ENCODE assay signal across 11 cellular contexts in genomic region chr1:23470282-23471070, GRCh38. TPM values are rescaled to one million over a fixed set of nuclear protein-coding genes. Genes with fewer than 3 reads are reported as not detected.
DNase-seq lines count a peak whose midpoint lies in the region; ATAC-seq, FAIRE-seq and TF ChIP-seq lines count a peak whose summit lies in the region.
"Had no signal": no experiment of that assay in that cellular context is flagged by ENCODE, and none has a peak within 500 bp of the region (broad histone marks: within the 10 kb centered on the region; RNA-seq: fewer than 3 reads in every experiment).

No MANE protein-coding gene starts in this region.

- TF ChIP-seq RAD21 in K562 (CRISPR knock-in tag; conservative IDR thresholded peaks at IDR 0.05 in 1 of 2, IDR thresholded peaks at IDR 0.05 in 1 of 2), result no peak

- TF ChIP-seq CTCF in AG10803 (conservative IDR thresholded peaks at IDR 0.05; ENCODE audit: low read length) (no peak), K562 (IDR thresholded peaks at IDR 0.05 in 2 of 3, conservative IDR thresholded peaks at IDR 0.05 in 1 of 3; ENCODE audit: insufficient read depth in 2 of 3, low read depth in 1 of 3, low read length in 3 of 3) (no peak), heart right ventricle (IDR thresholded peaks at IDR 0.05) (no peak), psoas muscle (IDR thresholded peaks at IDR 0.05) (no peak)

- no TSS peak for BruUV-seq in K562 (replicated peaks; lab: Mats Ljungman, UMichigan)

- H4K20me1 ChIP-seq in K562 (replicated peaks; ENCODE audit: control insufficient read depth, insufficient read depth, low read length) (0 out of 2 replicates have a peak, but pooled peaks cover 8% of the 10 kb centered on the region), Karpas-422 (ENCODE audit: insufficient read depth, low read depth, low read length) (no peaks in the 10 kb centered on the region)

- no peaks in the 10 kb centered on the region for H3K9me1 ChIP-seq in K562 (ENCODE audit: control insufficient read depth, insufficient read depth, low read length)

- no peak for TF ChIP-seq POLR2A in K562 (conservative IDR thresholded peaks at IDR 0.05)

- intact Hi-C loops in K562 (cut with micrococcal nuclease) (no loop called here), heart right ventricle (cut with DNase I) (no loop called here), psoas muscle (cut with DNase I) (loop anchor here in 1 of 2 donors (5.0 kb wide), 1 partner anchor 33 kb away; no protein-coding TSS in a partner anchor)

- H2AFZ ChIP-seq in K562 (ENCODE audit: low read depth, low read length), result no peak overlapping the region
- no peak overlapping the region for H2AFZ ChIP-seq in Karpas-422 (ENCODE audit: low read length)
- H2AFZ ChIP-seq: PC-9 had no signal

- in situ Hi-C loops in K562 (cut with MboI), result no loop called here

- H3K4me1 ChIP-seq in K562 (replicated peaks in 1 of 2; ENCODE audit: control insufficient read depth in 2 of 2, insufficient read depth in 2 of 2, low read length in 2 of 2), result peaks cover 5 to 18% of the 10 kb centered on the region in 2 experiments; a peak in 4 of 5 replicates
- peaks cover 15 to 65% (median 46%) of the 10 kb centered on the region in 9 donors for H3K4me1 ChIP-seq in heart right ventricle
- H3K4me1 ChIP-seq in psoas muscle, result peaks cover 48% of the 10 kb centered on the region
- no peaks in the 10 kb centered on the region for H3K4me1 ChIP-seq in Karpas-422 (ENCODE audit: low read length)

- H3K27me3 ChIP-seq in K562 (ENCODE audit: control insufficient read depth in 2 of 2, insufficient read depth in 2 of 2, low read length in 2 of 2) (no peaks in the 10 kb centered on the region), heart right ventricle (no peaks in the 10 kb centered on the region), psoas muscle (ENCODE audit: insufficient read depth in 3 of 3, low read length in 2 of 3) (no peaks in the 10 kb centered on the region), Karpas-422 (ENCODE audit: low read length) (no peaks in the 10 kb centered on the region)

- H3K4me2 ChIP-seq in K562 (ENCODE audit: insufficient read depth, low read length), result no peak overlapping the region
- no peak overlapping the region for H3K4me2 ChIP-seq in Karpas-422 (ENCODE audit: low read depth, low read length, poor library complexity, severe bottlenecking)
- H3K4me2 ChIP-seq: PC-9 had no signal

- H3K9ac ChIP-seq in K562 (ENCODE audit: insufficient read depth in 1 of 2, low read depth in 2 of 2, low read length in 2 of 2) (peak overlapping the region in 1 of 2 experiments; percentile 73; a peak in 2 of 4 replicates), Karpas-422 (ENCODE audit: low read length) (no peak overlapping the region)

- POLR2A ChIA-PET in K562 (lab: Yijun Ruan, JAX), result interaction anchor here (0.5 kb wide), 1 partner anchor 1495 kb away, joined by 3 read pairs; no protein-coding TSS in a partner anchor

- TF ChIP-seq EP300 in K562 (IDR thresholded peaks at IDR 0.05; ENCODE audit: low read length), result no peak

- no peaks in the 10 kb centered on the region for H3K9me2 ChIP-seq in Karpas-422 (replicated peaks; ENCODE audit: insufficient read depth, low read length)

- H3K36me3 ChIP-seq in K562 (ENCODE audit: control insufficient read depth, insufficient read depth, low read length), result no peaks in the 10 kb centered on the region
- H3K36me3 ChIP-seq in heart right ventricle, result no peaks in the 10 kb centered on the region
- H3K36me3 ChIP-seq in psoas muscle (ENCODE audit: insufficient read depth in 1 of 2, low read depth in 1 of 2), result no peaks in the 10 kb centered on the region
- H3K36me3 ChIP-seq in Karpas-422 (ENCODE audit: insufficient read depth, low read length), result no peaks in the 10 kb centered on the region

- H3K4me3 ChIP-seq in AG10803 (ENCODE audit: low read length) (no peak overlapping the region), K562 (no peak overlapping the region), heart right ventricle (no peak overlapping the region), psoas muscle (no peak overlapping the region), Karpas-422 (ENCODE audit: low read length) (no peak overlapping the region)
- H3K4me3 ChIP-seq: PC-9 had no signal

- no peaks in the 10 kb centered on the region for H3K79me2 ChIP-seq in K562 (ENCODE audit: control insufficient read depth, insufficient read depth, low read length)
- H3K79me2 ChIP-seq in Karpas-422 (ENCODE audit: low read length), result no peaks in the 10 kb centered on the region

- H3K27ac ChIP-seq in K562 (ENCODE audit: extremely low read depth, low read depth, low read length), result no peak overlapping the region
- H3K27ac ChIP-seq in heart right ventricle, result peak overlapping the region; percentile 33 to 89 (median 77)
- H3K27ac ChIP-seq in psoas muscle, result peak overlapping the region; percentile 53
- no peak overlapping the region for H3K27ac ChIP-seq in Karpas-422 (ENCODE audit: low read length)
- H3K27ac ChIP-seq: PC-9 had no signal

- H3K9me3 ChIP-seq in K562 (replicated peaks; ENCODE audit: control insufficient read depth, insufficient read depth, low read depth, low read length), result no peaks in the 10 kb centered on the region
- no peaks in the 10 kb centered on the region for H3K9me3 ChIP-seq in heart right ventricle
- H3K9me3 ChIP-seq in psoas muscle, result no peaks in the 10 kb centered on the region
- no peaks in the 10 kb centered on the region for H3K9me3 ChIP-seq in Karpas-422 (ENCODE audit: low read length)

- CTCF ChIA-PET in K562 (lab: Yijun Ruan, JAX; ENCODE audit: low intra/inter-chr PET ratio), result no interaction called here

- WGBS in K562 (ENCODE audit: insufficient coverage, low coverage, missing lambda C conversion rate), result 67% methylated on average over 11 of the region's 12 CpGs
- 30 to 34% methylated on average over 12 of the region's 12 CpGs for WGBS in heart right ventricle, 2 donors
- 33 to 49% (median 35%) methylated on average over 11 to 12 of the region's 12 CpGs for WGBS in psoas muscle, 3 donors

- DNase-seq in AG10803 (ENCODE audit: low read depth) (peak; percentile 71), K562 (ENCODE audit: extremely low read depth in 1 of 4, low spot score in 3 of 4) (no peak), heart right ventricle (peak; percentile 44 to 71), psoas muscle (peak; percentile 80 to 82), NAMALWA (ENCODE audit: low spot score) (no peak), NCI-H524 (lab: John Stamatoyannopoulos, UW) (no peak), Karpas-422 (no peak), amniotic stem cell (lab: John Stamatoyannopoulos, UW) (no peak)
- DNase-seq: activated CD8-positive, alpha-beta memory T cell treated with anti-CD3 and anti-CD28 coated beads, Interleukin-2, amount 50 U/mL, for 4 hours; NCI-H2081 had no signal

- no peak for FAIRE-seq in K562 (lab: Jason Lieb, UNC)

- ATAC-seq in K562 (peak; percentile 31), heart right ventricle (peak; percentile 48 to 75 (median 68)), psoas muscle (peak; percentile 10 to 38 (median 24))

RNA-seq across cellular contexts. Expression of gene ASAP3, which starts 13.5 kb away (rescaled TPM):
- total RNA-seq in K562 (2011; cell fraction: chromatin; rRNA removed; ENCODE audit: low replicate concordance), result 34.4 and 65.3 TPM in 2 replicates
- total RNA-seq in K562 (2011; cell fraction: nucleolus; rRNA removed), result 32.2 and 34.5 TPM in 2 replicates
- total RNA-seq in K562 (2011; cell fraction: nucleoplasm; rRNA removed), result 33.9 and 40.0 TPM in 2 replicates
- total RNA-seq in K562 (2014; rRNA removed) (19.0 and 23.0 TPM in 2 replicates), K562 (2014; rRNA removed; fragmentation: Illumina TruSeq; extraction: Trizol) (14.3 and 14.8 TPM in 2 replicates), K562 (2015; rRNA removed; fragmentation: Illumina TruSeq; extraction: Trizol) (15.7 and 17.4 TPM in 2 replicates), K562 (2021) (27.6 and 31.2 TPM in 2 replicates), heart right ventricle (10 to 100 TPM; 15.5 to 58.4 (median 30.4) TPM), psoas muscle (10 to 100 TPM; 37.9 to 68.0 (median 52.1) TPM)
- polyA plus RNA-seq in K562 (2011; rRNA removed) (16.1 and 25.4 TPM in 2 replicates), K562 (2014; fragmentation: Illumina TruSeq; extraction: Trizol) (21.3 and 22.3 TPM in 2 replicates), K562 (2014; fragmentation: Nextera tagmentation; extraction: Ambion mirVana) (1 to 10 TPM; 1.7 to 2.8 TPM), K562 (2014; rRNA removed) (17.9 and 20.3 TPM in 2 replicates), heart right ventricle (10 to 100 TPM; 22.9 to 58.2 TPM), psoas muscle (10 to 100 TPM; 13.3 to 45.8 (median 33.6) TPM)
- polyA plus RNA-seq in K562 (2011; cell fraction: cytosol; rRNA removed), result 17.1 and 17.2 TPM in 2 replicates
- 63.8 and 76.4 TPM in 2 replicates for polyA plus RNA-seq in K562 (2011; cell fraction: nucleus; rRNA removed)
- 17.6 and 38.9 TPM in 2 replicates for polyA plus RNA-seq in K562 (2012)
- polyA minus RNA-seq in K562 (2011; rRNA and poly(A)+ RNA removed), result 16.7 and 24.0 TPM in 2 replicates
- 15.0 TPM in 2 replicates for polyA minus RNA-seq in K562 (2011; cell fraction: cytosol; rRNA and poly(A)+ RNA removed)
- 10.9 and 21.7 TPM in 2 replicates for polyA minus RNA-seq in K562 (2011; cell fraction: nucleus; rRNA and poly(A)+ RNA removed)
- total RNA-seq in Karpas-422 (2014; rRNA removed; shearing (Covaris generic); ENCODE audit: low replicate concordance), result 0.60 and 0.61 TPM in 2 replicates

RNA-seq across cellular contexts. Expression of gene TCEA3, which starts 45.9 kb away (rescaled TPM):
- 0.86 and 1.4 TPM in 2 replicates for total RNA-seq in K562 (2011; cell fraction: chromatin; rRNA removed; ENCODE audit: low replicate concordance)
- total RNA-seq in K562 (2011; cell fraction: nucleolus; rRNA removed), result 0.67 and 1.4 TPM in 2 replicates
- total RNA-seq in K562 (2011; cell fraction: nucleoplasm; rRNA removed), result 0.66 and 0.84 TPM in 2 replicates
- total RNA-seq in K562 (2014; rRNA removed) (0.33 and 0.54 TPM in 2 replicates), K562 (2014; rRNA removed; fragmentation: Illumina TruSeq; extraction: Trizol) (0.45 and 0.51 TPM in 2 replicates), K562 (2015; rRNA removed; fragmentation: Illumina TruSeq; extraction: Trizol) (0.34 and 0.36 TPM in 2 replicates), K562 (2021) (0.49 and 0.55 TPM in 2 replicates), heart right ventricle (10 to 100 TPM; 56.7 to 93.0 (median 71.8) TPM), psoas muscle (100 to 1,000 TPM; 140 to 200 (median 170) TPM)
- polyA plus RNA-seq in K562 (2011; rRNA removed) (0.34 and 0.54 TPM in 2 replicates), K562 (2014; fragmentation: Illumina TruSeq; extraction: Trizol) (0.16 and 0.66 TPM in 2 replicates), K562 (2014; fragmentation: Nextera tagmentation; extraction: Ambion mirVana) (under 1 TPM; 0.03 to 0.10 TPM), K562 (2014; rRNA removed) (0.13 and 0.80 TPM in 2 replicates), heart right ventricle (10 to 100 TPM; 25.1 to 51.4 TPM), psoas muscle (100 to 1,000 TPM in 2 of 3 donors, 10 to 100 TPM in 1; 70.2 to 301 (median 195) TPM)
- polyA plus RNA-seq in K562 (2011; cell fraction: cytosol; rRNA removed), result 0.19 and 0.45 TPM in 2 replicates
- polyA plus RNA-seq in K562 (2011; cell fraction: nucleus; rRNA removed), result 0.81 and 0.90 TPM in 2 replicates
- polyA plus RNA-seq in K562 (2012), result 0.49 and 0.76 TPM in 2 replicates
- polyA minus RNA-seq in K562 (2011; rRNA and poly(A)+ RNA removed), result 0.25 and 0.27 TPM in 2 replicates
- polyA minus RNA-seq in K562 (2011; cell fraction: cytosol; rRNA and poly(A)+ RNA removed), result not detected in 2 replicates
- polyA minus RNA-seq in K562 (2011; cell fraction: nucleus; rRNA and poly(A)+ RNA removed), result 0.27 and 0.56 TPM in 2 replicates
- not detected in 2 replicates for total RNA-seq in Karpas-422 (2014; rRNA removed; shearing (Covaris generic); ENCODE audit: low replicate concordance)

Comparison
In these comparisons a context has a peak if more than half of its experiments do, and no peak if none do; other contexts are left out.
1. DNase-seq: peak in AG10803 (single experiment), heart right ventricle (2 of 2) and psoas muscle (2 of 2); none in K562 (0 of 4), NAMALWA (single experiment), NCI-H524 (0 of 2), Karpas-422 (single experiment) and amniotic stem cell (single experiment).
2. H3K27ac ChIP-seq: peak in heart right ventricle (10 of 10) and psoas muscle (single experiment); none in K562 (single experiment) and Karpas-422 (single experiment).
3. RNA of gene TCEA3, which starts 45.9 kb away (total RNA-seq): 140 to 200 TPM in psoas muscle and 56.7 to 93.0 TPM in heart right ventricle; 0.33 to 1.4 TPM in K562 and not detected in Karpas-422; every median in the first group is over 10 times any median in the second.
4. Peak in every context shown above with its lines, with median percentiles within 50 percentile points of each other: ATAC-seq.